In the genomic region with DNA sequence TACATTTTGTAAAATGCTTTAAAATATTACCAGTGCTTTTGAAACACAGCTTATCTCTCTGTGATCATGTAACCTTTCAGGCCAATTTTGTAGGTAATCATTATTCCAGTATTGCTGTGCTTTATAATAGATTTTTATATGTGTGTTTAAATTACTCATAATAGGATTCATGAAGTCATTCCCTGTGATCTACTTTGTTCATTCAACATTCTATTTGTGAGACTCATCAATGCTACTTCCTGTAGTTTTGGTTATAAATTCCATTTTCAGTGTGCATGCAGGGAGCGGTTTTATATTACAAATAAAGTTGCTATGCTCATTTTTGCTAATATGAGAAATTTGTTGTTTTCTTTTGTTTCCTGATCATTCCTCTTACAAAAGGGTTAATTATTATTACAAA, we compare ENCODE assay signal across 28 cellular contexts. TPM values are rescaled to one million over a fixed set of nuclear protein-coding genes. Genes with fewer than 3 reads are reported as not detected.
DNase-seq lines count a peak whose midpoint lies in the region; ATAC-seq, FAIRE-seq and TF ChIP-seq lines count a peak whose summit lies in the region.
"Had no signal": no experiment of that assay in that cellular context is flagged by ENCODE, and none has a peak within 500 bp of the region (broad histone marks: within the 10 kb centered on the region; RNA-seq: fewer than 3 reads in every experiment).

No MANE protein-coding gene starts in this region.

- 71 to 83% (median 79%) methylated on average over 1 of the region's 1 CpG for WGBS in small intestine, 3 donors

- H3K36me3 ChIP-seq in breast epithelium = no peaks in the 10 kb centered on the region
- no peaks in the 10 kb centered on the region for H3K36me3 ChIP-seq in small intestine (ENCODE audit: control insufficient read depth in 2 of 2, insufficient read depth in 2 of 2, low read length in 2 of 2)
- H3K36me3 ChIP-seq: BE2C; BLaER1 treated with 17β-estradiol and CSF1 and Interleukin-3, amounts not matched to agents 10 nM and 100 nM had no signal

- H3K27me3 ChIP-seq in breast epithelium (no peaks in the 10 kb centered on the region), small intestine (ENCODE audit: control insufficient read depth in 2 of 2, insufficient read depth in 2 of 2, low read length in 2 of 2) (no peaks in the 10 kb centered on the region)
- H3K27me3 ChIP-seq: BE2C; BLaER1 treated with 17β-estradiol and CSF1 and Interleukin-3, amounts not matched to agents 10 nM and 100 nM had no signal

- TF ChIP-seq POLR2A in breast epithelium (IDR thresholded peaks at IDR 0.05) = no peak

- H3K4me1 Mint-ChIP-seq in MCF 10A (ENCODE audit: insufficient read depth, unreplicated experiment) = peaks cover 47% of the 10 kb centered on the region
- H3K4me1 Mint-ChIP-seq: CD14-positive monocyte; CD8-positive, alpha-beta memory T cell had no signal

- no peaks in the 10 kb centered on the region for H3K27me3 Mint-ChIP-seq in MCF 10A (ENCODE audit: insufficient read depth, unreplicated experiment)
- H3K27me3 Mint-ChIP-seq: CD4-positive, alpha-beta T cell had no signal

- peaks cover 7% of the 10 kb centered on the region for H3K36me3 Mint-ChIP-seq in MCF 10A (ENCODE audit: insufficient read depth, unreplicated experiment)
- H3K36me3 Mint-ChIP-seq: CD14-positive monocyte; CD8-positive, alpha-beta memory T cell had no signal

- no peak overlapping the region for H3K4me3 ChIP-seq in breast epithelium
- no peak overlapping the region for H3K4me3 ChIP-seq in small intestine (ENCODE audit: low read depth in 1 of 2, low read length in 2 of 2)
- H3K4me3 ChIP-seq: A549; BLaER1 treated with 17β-estradiol and CSF1 and Interleukin-3, amounts not matched to agents 10 nM and 100 nM; GM23248 had no signal

- CTCF ChIA-PET in MCF 10A (lab: Yijun Ruan, JAX) = interaction anchor here (1.6 kb wide), 1 partner anchor 13 kb away, joined by 3 read pairs; no protein-coding TSS in a partner anchor

- BruUV-seq in MCF 10A (replicated peaks; lab: Mats Ljungman, UMichigan) = no TSS peak

- peak; percentile 58 for FAIRE-seq in TTC549 (lab: Jason Lieb, UNC)
- FAIRE-seq in small intestine (lab: Jason Lieb, UNC) = no peak
- FAIRE-seq: A549, D721Med, G401.6, GM12892, GM19239, H1 had no signal

- H3K9me3 ChIP-seq in breast epithelium (peaks cover 0 to 5% of the 10 kb centered on the region in 2 donors), small intestine (ENCODE audit: control insufficient read depth, low read depth) (no peaks in the 10 kb centered on the region)
- H3K9me3 ChIP-seq: A549; BE2C; BLaER1 treated with 17β-estradiol and CSF1 and Interleukin-3, amounts not matched to agents 10 nM and 100 nM had no signal

- intact Hi-C loops in MCF 10A (cut with micrococcal nuclease) = no loop called here
- intact Hi-C loops in breast epithelium (cut with DNase I; ENCODE audit: low total_unique reads) = no loop called here

- peak overlapping the region; percentile 49 for H3K27ac Mint-ChIP-seq in MCF 10A (ENCODE audit: low read depth, unreplicated experiment)
- H3K27ac Mint-ChIP-seq: CD14-positive monocyte; CD4-positive, alpha-beta T cell; CD8-positive, alpha-beta memory T cell had no signal

- H3K4me1 ChIP-seq in breast epithelium (no peaks in the 10 kb centered on the region), small intestine (ENCODE audit: control insufficient read depth in 2 of 2, insufficient read depth in 1 of 2, low read depth in 1 of 2, low read length in 1 of 2) (no peaks in the 10 kb centered on the region)
- H3K4me1 ChIP-seq: A549; BE2C; BLaER1 treated with 17β-estradiol and CSF1 and Interleukin-3, amounts not matched to agents 10 nM and 100 nM had no signal

- no peak overlapping the region for H3K27ac ChIP-seq in breast epithelium
- no peak overlapping the region for H3K27ac ChIP-seq in small intestine (ENCODE audit: low read depth in 1 of 2, low read length in 1 of 2)
- H3K27ac ChIP-seq: 22Rv1; A549; BLaER1 treated with 17β-estradiol and CSF1 and Interleukin-3, amounts not matched to agents 10 nM and 100 nM; GM23248 had no signal

- ATAC-seq in HG03108 (IDR thresholded peaks at IDR 0.05; ENCODE audit: unreplicated experiment) = no peak
- ATAC-seq: A549, HCT116 had no signal

- no peak overlapping the region for H3K4me3 Mint-ChIP-seq in MCF 10A (ENCODE audit: unreplicated experiment)
- H3K4me3 Mint-ChIP-seq: CD14-positive monocyte; CD4-positive, alpha-beta T cell; CD8-positive, alpha-beta memory T cell had no signal

- no peak for TF ChIP-seq CTCF in MCF 10A (IDR thresholded peaks at IDR 0.05; ENCODE audit: unreplicated experiment)
- TF ChIP-seq CTCF in breast epithelium (IDR thresholded peaks at IDR 0.05) = no peak

- POLR2A ChIA-PET in MCF 10A (lab: Yijun Ruan, JAX) = no interaction called here

- peaks cover 9% of the 10 kb centered on the region for H3K9me3 Mint-ChIP-seq in MCF 10A (ENCODE audit: unreplicated experiment)

- peak; percentile 6 for DNase-seq in MCF 10A (ENCODE audit: unreplicated experiment)
- DNase-seq in breast epithelium (ENCODE audit: low spot score in 2 of 2) = no peak
- DNase-seq in RKO (ENCODE audit: low spot score) = peak; percentile 8
- no peak for DNase-seq in DMS 273 (lab: John Stamatoyannopoulos, UW; ENCODE audit: unreplicated experiment)
- no peak for DNase-seq in SW480 (ENCODE audit: low spot score)
- DNase-seq in small intestine = no peak
- DNase-seq: ACHN; AML-193; BE2C; CD4-positive, alpha-beta T cell; CD8-positive, alpha-beta memory T cell; DMS53; DMS79 treated with DMSO at 0.1 percent for 48 hours; GM23248; H7 had no signal

RNA-seq across cellular contexts. Expression of a gene that starts 4.1 kb away (rescaled TPM):
- total RNA-seq in MCF 10A (2022) (not detected in 2 replicates), breast epithelium (not detected)
- not detected for polyA plus RNA-seq in small intestine
- total RNA-seq: CD4-positive, alpha-beta T cell; CD8-positive, alpha-beta memory T cell; Daoy; GM23248; H1; H7 had no signal
- polyA plus RNA-seq: A549; CD14-positive monocyte; CD8-positive, alpha-beta memory T cell; GM23248; H1 had no signal

RNA-seq across cellular contexts. Expression of a gene that starts 33.8 kb away (rescaled TPM):
- not detected in 2 replicates for total RNA-seq in MCF 10A (2022)
- not detected for total RNA-seq in breast epithelium
- polyA plus RNA-seq in small intestine = not detected
- total RNA-seq: CD4-positive, alpha-beta T cell; CD8-positive, alpha-beta memory T cell; Daoy; GM23248; H1; H7 had no signal
- polyA plus RNA-seq: A549; CD14-positive monocyte; CD8-positive, alpha-beta memory T cell; GM23248; H1 had no signal

RNA-seq across cellular contexts. Expression of a gene that starts 45.9 kb away (rescaled TPM):
- not detected in 2 replicates for total RNA-seq in MCF 10A (2022)
- total RNA-seq in breast epithelium = under 1 TPM in 2 of 3 donors, not detected in 1; 0.29 to 0.33 TPM
- polyA plus RNA-seq in small intestine = under 1 TPM in 1 of 3 donors, not detected in 2; 0.16 TPM
- total RNA-seq: CD4-positive, alpha-beta T cell; CD8-positive, alpha-beta memory T cell; GM23248; H1; H7 had no signal
- polyA plus RNA-seq: A549; CD14-positive monocyte; CD8-positive, alpha-beta memory T cell; GM23248; H1 had no signal

RNA-seq across cellular contexts. Expression of a gene that starts 56.2 kb away (rescaled TPM):
- total RNA-seq in MCF 10A (2022) = not detected in 2 replicates
- total RNA-seq in breast epithelium = under 1 TPM in 2 of 3 donors, not detected in 1; under 0.01 to 0.29 TPM
- polyA plus RNA-seq in small intestine = not detected
- total RNA-seq: CD4-positive, alpha-beta T cell; CD8-positive, alpha-beta memory T cell; Daoy; GM23248; H1; H7 had no signal
- polyA plus RNA-seq: A549; CD14-positive monocyte; CD8-positive, alpha-beta memory T cell; GM23248; H1 had no signal

Comparison
In these comparisons a context has a peak if more than half of its experiments do, and no peak if none do; other contexts are left out.
1. DNase-seq: peak in MCF 10A (single experiment) and RKO (single experiment); none in breast epithelium (0 of 2), DMS 273 (single experiment), SW480 (single experiment) and small intestine (single experiment).